1 cellular context compared by ENCODE assay signal in genomic region chr10:46629805-46630204, GRCh38. TPM values are rescaled to one million over a fixed set of nuclear protein-coding genes. Genes with fewer than 3 reads are reported as not detected.
"Had no signal": no experiment of that assay in that cellular context is flagged by ENCODE, and none has a peak within 500 bp of the region (broad histone marks: within the 10 kb centered on the region; RNA-seq: fewer than 3 reads in every experiment).

No MANE protein-coding gene starts in this region.

RNA-seq across cellular contexts. Expression of gene SYT15, which starts 50.9 kb away (rescaled TPM):
- total RNA-seq: G401 had no signal
